1 cellular context compared by ENCODE assay signal in the genomic region with DNA sequence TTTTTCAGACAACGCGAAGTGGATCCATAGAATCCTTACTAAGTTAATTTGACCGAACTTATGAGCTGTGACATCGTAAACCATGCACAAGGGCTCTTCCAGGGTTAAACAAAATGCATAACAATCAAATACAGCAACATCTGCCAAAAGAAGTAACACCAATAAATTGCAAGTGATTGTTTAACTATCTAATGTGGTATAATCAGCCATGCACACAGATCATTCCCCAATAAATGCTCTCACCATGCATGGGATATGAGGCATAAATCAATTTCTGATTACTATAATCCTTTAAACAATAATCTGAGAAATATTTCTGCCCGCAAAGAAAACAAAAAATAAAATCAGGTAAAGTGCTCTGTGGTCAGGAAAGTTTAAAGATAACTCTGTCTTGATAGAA.
TF ChIP-seq lines count a peak whose summit lies in the region.

No MANE protein-coding gene starts in this region.

TF ChIP-seq in SK-N-SH, 30 proteins besides CTCF, POLR2A, EP300 and RAD21 (continued from another document):
- TF ChIP-seq, protein P1, sequence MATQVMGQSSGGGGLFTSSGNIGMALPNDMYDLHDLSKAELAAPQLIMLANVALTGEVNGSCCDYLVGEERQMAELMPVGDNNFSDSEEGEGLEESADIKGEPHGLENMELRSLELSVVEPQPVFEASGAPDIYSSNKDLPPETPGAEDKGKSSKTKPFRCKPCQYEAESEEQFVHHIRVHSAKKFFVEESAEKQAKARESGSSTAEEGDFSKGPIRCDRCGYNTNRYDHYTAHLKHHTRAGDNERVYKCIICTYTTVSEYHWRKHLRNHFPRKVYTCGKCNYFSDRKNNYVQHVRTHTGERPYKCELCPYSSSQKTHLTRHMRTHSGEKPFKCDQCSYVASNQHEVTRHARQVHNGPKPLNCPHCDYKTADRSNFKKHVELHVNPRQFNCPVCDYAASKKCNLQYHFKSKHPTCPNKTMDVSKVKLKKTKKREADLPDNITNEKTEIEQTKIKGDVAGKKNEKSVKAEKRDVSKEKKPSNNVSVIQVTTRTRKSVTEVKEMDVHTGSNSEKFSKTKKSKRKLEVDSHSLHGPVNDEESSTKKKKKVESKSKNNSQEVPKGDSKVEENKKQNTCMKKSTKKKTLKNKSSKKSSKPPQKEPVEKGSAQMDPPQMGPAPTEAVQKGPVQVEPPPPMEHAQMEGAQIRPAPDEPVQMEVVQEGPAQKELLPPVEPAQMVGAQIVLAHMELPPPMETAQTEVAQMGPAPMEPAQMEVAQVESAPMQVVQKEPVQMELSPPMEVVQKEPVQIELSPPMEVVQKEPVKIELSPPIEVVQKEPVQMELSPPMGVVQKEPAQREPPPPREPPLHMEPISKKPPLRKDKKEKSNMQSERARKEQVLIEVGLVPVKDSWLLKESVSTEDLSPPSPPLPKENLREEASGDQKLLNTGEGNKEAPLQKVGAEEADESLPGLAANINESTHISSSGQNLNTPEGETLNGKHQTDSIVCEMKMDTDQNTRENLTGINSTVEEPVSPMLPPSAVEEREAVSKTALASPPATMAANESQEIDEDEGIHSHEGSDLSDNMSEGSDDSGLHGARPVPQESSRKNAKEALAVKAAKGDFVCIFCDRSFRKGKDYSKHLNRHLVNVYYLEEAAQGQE (IDR thresholded peaks at IDR 0.05; ENCODE audit: low read depth, low read length): no peak
